In the genomic region with DNA sequence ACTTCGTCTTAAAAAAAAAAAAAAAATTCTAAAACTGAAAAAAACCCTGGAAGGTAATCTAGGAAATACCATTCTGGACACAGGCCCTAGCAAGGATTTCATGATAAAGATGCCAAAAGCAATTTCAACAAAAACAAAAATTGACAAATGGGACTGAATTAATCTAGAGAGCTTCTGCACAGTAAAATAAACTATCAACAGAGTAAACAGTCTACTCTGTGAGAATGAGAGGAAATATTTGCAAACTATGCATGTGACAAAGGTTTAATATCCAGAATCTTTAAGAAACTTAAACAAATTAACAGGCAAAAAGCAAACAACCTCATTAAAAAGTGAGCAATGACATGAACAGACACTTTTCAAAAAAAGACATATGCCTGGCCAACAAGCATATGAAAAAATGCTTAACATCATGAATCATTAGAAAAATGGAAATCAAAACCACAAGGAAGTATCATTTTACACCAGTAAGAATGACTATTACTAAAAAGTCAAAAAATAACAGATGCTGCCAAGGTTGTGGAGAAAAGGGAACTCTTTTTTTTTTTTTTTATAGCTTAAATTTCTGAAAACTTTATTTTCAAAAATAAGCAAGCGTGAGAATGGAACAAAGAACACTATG, we compare ENCODE assay signal across 31 cellular contexts. TPM values are rescaled to one million over a fixed set of nuclear protein-coding genes. Genes with fewer than 3 reads are reported as not detected.
DNase-seq lines count a peak whose midpoint lies in the region; TF ChIP-seq lines count a peak whose summit lies in the region.
"Had no signal": no experiment of that assay in that cellular context is flagged by ENCODE, and none has a peak within 500 bp of the region (broad histone marks: within the 10 kb centered on the region; RNA-seq: fewer than 3 reads in every experiment).

No MANE protein-coding gene starts in this region.

- H3K4me1 ChIP-seq in breast epithelium, result no peaks in the 10 kb centered on the region
- H3K4me1 ChIP-seq: adrenal gland, BLaER1, gastroesophageal sphincter, stomach, upper lobe of left lung had no signal

- no peaks in the 10 kb centered on the region for H3K36me3 Mint-ChIP-seq in MCF 10A (ENCODE audit: insufficient read depth, unreplicated experiment)
- no peaks in the 10 kb centered on the region for H3K36me3 Mint-ChIP-seq in activated naive CD4-positive, alpha-beta T cell treated with anti-CD3 and anti-CD28 coated beads, Interleukin-2, amount 10 ng/mL, durations not matched to agents 7 days and 5 days
- H3K36me3 Mint-ChIP-seq: IgD-negative memory B cell had no signal

- TF ChIP-seq CTCF in MCF 10A (IDR thresholded peaks at IDR 0.05; ENCODE audit: unreplicated experiment) (no peak), breast epithelium (IDR thresholded peaks at IDR 0.05) (no peak)

- H3K9me3 Mint-ChIP-seq in MCF 10A (ENCODE audit: unreplicated experiment), result peaks cover 8% of the 10 kb centered on the region
- no peaks in the 10 kb centered on the region for H3K9me3 Mint-ChIP-seq in activated naive CD4-positive, alpha-beta T cell treated with anti-CD3 and anti-CD28 coated beads, Interleukin-2, amount 10 ng/mL, durations not matched to agents 7 days and 5 days
- H3K9me3 Mint-ChIP-seq: activated CD4-positive, alpha-beta T cell treated with anti-CD3 and anti-CD28 coated beads, Interleukin-2, amount 10 ng/mL, durations not matched to agents 24 days and 14 days; effector memory CD8-positive, alpha-beta T cell; nephron had no signal

- BruUV-seq in MCF 10A (replicated peaks; lab: Mats Ljungman, UMichigan), result no TSS peak

- CTCF ChIA-PET in MCF 10A (lab: Yijun Ruan, JAX), result no interaction called here
- CTCF ChIA-PET in activated naive CD4-positive, alpha-beta T cell treated with anti-CD3 and anti-CD28 coated beads, Interleukin-2, amount 10 ng/mL, durations not matched to agents 7 days and 5 days (lab: Charles Lee), result no interaction called here

- no peaks in the 10 kb centered on the region for H3K27me3 Mint-ChIP-seq in MCF 10A (ENCODE audit: insufficient read depth, unreplicated experiment)
- H3K27me3 Mint-ChIP-seq in activated naive CD4-positive, alpha-beta T cell treated with anti-CD3 and anti-CD28 coated beads, Interleukin-2, amount 10 ng/mL, durations not matched to agents 7 days and 5 days, result no peaks in the 10 kb centered on the region
- H3K27me3 Mint-ChIP-seq: activated CD4-positive, alpha-beta T cell treated with anti-CD3 and anti-CD28 coated beads, Interleukin-2, amount 10 ng/mL, durations not matched to agents 24 days and 14 days; progenitor cell of endocrine pancreas had no signal

- POLR2A ChIA-PET in MCF 10A (lab: Yijun Ruan, JAX), result interaction anchor here (0.6 kb wide), 1 partner anchor 1281 kb away, joined by 3 read pairs; no protein-coding TSS in a partner anchor

- no peak overlapping the region for H3K27ac ChIP-seq in breast epithelium
- H3K27ac ChIP-seq: 22Rv1, adrenal gland, BLaER1, gastroesophageal sphincter, stomach, upper lobe of left lung had no signal

- H3K4me3 Mint-ChIP-seq in MCF 10A (ENCODE audit: unreplicated experiment), result no peak overlapping the region
- H3K4me3 Mint-ChIP-seq in activated naive CD4-positive, alpha-beta T cell treated with anti-CD3 and anti-CD28 coated beads, Interleukin-2, amount 10 ng/mL, durations not matched to agents 7 days and 5 days, result no peak overlapping the region
- H3K4me3 Mint-ChIP-seq: activated CD4-positive, alpha-beta T cell treated with anti-CD3 and anti-CD28 coated beads, Interleukin-2, amount 10 ng/mL, durations not matched to agents 24 days and 14 days; effector memory CD8-positive, alpha-beta T cell; IgD-negative memory B cell; nephron had no signal

- TF ChIP-seq POLR2A in breast epithelium (IDR thresholded peaks at IDR 0.05), result no peak

- DNase-seq in MCF 10A (ENCODE audit: unreplicated experiment) (peak; percentile 16), breast epithelium (ENCODE audit: low spot score in 2 of 2) (no peak), amniotic epithelial cell (ENCODE audit: low read depth) (peak; percentile 53), fibroblast of peridontal ligament (ENCODE audit: extremely low read depth) (peak; percentile 80), KG1 (lab: John Stamatoyannopoulos, UW) (no peak), SHP77 (lab: John Stamatoyannopoulos, UW) (no peak)
- no peak for DNase-seq in stimulated activated CD4-positive, alpha-beta T cell treated with anti-CD3 and anti-CD28 coated beads, Interleukin-4, amount 100 ng/mL, for 1 hour
- DNase-seq in activated naive CD4-positive, alpha-beta T cell treated with anti-CD3 and anti-CD28 coated beads, Interleukin-2, amount 10 ng/mL, durations not matched to agents 7 days and 5 days, result no peak
- DNase-seq: activated CD4-positive, alpha-beta T cell treated with anti-CD3 and anti-CD28 coated beads, Interleukin-2, amount 10 ng/mL, durations not matched to agents 24 days and 14 days; activated effector memory CD4-positive, alpha-beta T cell treated with anti-CD3 and anti-CD28 coated beads, Interleukin-2, amount 50 U/mL, for 16 hours; adrenal gland; Calu3; cerebellar nuclear complex; effector memory CD8-positive, alpha-beta T cell; H7; left colon; NCI-H2029 treated with DMSO at 0.1 percent for 48 hours; NCI-H510A treated with DMSO at 0.1 percent for 48 hours; SHP77 treated with DMSO at 0.1 percent for 48 hours; small intestine; stimulated activated CD4-positive, alpha-beta T cell treated with anti-CD3 and anti-CD28 coated beads, Interleukin-2, amount 100 ng/mL, for 48 hours; stomach; T-helper 1 cell; upper lobe of left lung had no signal

- H3K27me3 ChIP-seq in breast epithelium, result no peaks in the 10 kb centered on the region
- H3K27me3 ChIP-seq: adrenal gland, BLaER1, gastroesophageal sphincter, stomach, upper lobe of left lung had no signal

- no peak overlapping the region for H3K27ac Mint-ChIP-seq in MCF 10A (ENCODE audit: low read depth, unreplicated experiment)
- H3K27ac Mint-ChIP-seq in activated naive CD4-positive, alpha-beta T cell treated with anti-CD3 and anti-CD28 coated beads, Interleukin-2, amount 10 ng/mL, durations not matched to agents 7 days and 5 days, result no peak overlapping the region
- H3K27ac Mint-ChIP-seq: activated CD4-positive, alpha-beta T cell treated with anti-CD3 and anti-CD28 coated beads, Interleukin-2, amount 10 ng/mL, durations not matched to agents 24 days and 14 days; effector memory CD8-positive, alpha-beta T cell; IgD-negative memory B cell; nephron; progenitor cell of endocrine pancreas had no signal

- H3K4me1 Mint-ChIP-seq in MCF 10A (ENCODE audit: insufficient read depth, unreplicated experiment), result peaks cover 18% of the 10 kb centered on the region
- H3K4me1 Mint-ChIP-seq in activated naive CD4-positive, alpha-beta T cell treated with anti-CD3 and anti-CD28 coated beads, Interleukin-2, amount 10 ng/mL, durations not matched to agents 7 days and 5 days, result no peaks in the 10 kb centered on the region
- H3K4me1 Mint-ChIP-seq: activated CD4-positive, alpha-beta T cell treated with anti-CD3 and anti-CD28 coated beads, Interleukin-2, amount 10 ng/mL, durations not matched to agents 24 days and 14 days; IgD-negative memory B cell; nephron had no signal

- no peaks in the 10 kb centered on the region for H3K36me3 ChIP-seq in breast epithelium
- H3K36me3 ChIP-seq: adrenal gland, BLaER1, gastroesophageal sphincter, stomach, upper lobe of left lung had no signal

- H3K4me3 ChIP-seq in breast epithelium, result no peak overlapping the region
- H3K4me3 ChIP-seq: adrenal gland, BLaER1, gastroesophageal sphincter, GM12878, stomach, upper lobe of left lung had no signal

- no peaks in the 10 kb centered on the region for H3K9me3 ChIP-seq in breast epithelium
- H3K9me3 ChIP-seq: adrenal gland, BLaER1, gastroesophageal sphincter, stomach, upper lobe of left lung had no signal

- intact Hi-C loops in MCF 10A (cut with micrococcal nuclease), result no loop called here
- intact Hi-C loops in breast epithelium (cut with DNase I; ENCODE audit: low total_unique reads), result no loop called here

RNA-seq across cellular contexts. Expression of gene RNPC3, which starts 29.4 kb away (rescaled TPM):
- total RNA-seq in MCF 10A (2022) (18.7 and 22.2 TPM in 2 replicates), breast epithelium (10 to 100 TPM; 41.0 to 67.8 (median 58.7) TPM)

Comparison
In these comparisons a context has a peak if more than half of its experiments do, and no peak if none do; other contexts are left out.
1. DNase-seq: peak in MCF 10A (single experiment), amniotic epithelial cell (single experiment) and fibroblast of peridontal ligament (single experiment); none in breast epithelium (0 of 2), stimulated activated CD4-positive, alpha-beta T cell treated with anti-CD3 and anti-CD28 coated beads, Interleukin-4, amount 100 ng/mL, for 1 hour (single experiment), KG1 (single experiment), SHP77 (0 of 2) and activated naive CD4-positive, alpha-beta T cell treated with anti-CD3 and anti-CD28 coated beads, Interleukin-2, amount 10 ng/mL, durations not matched to agents 7 days and 5 days (single experiment).